9 cellular contexts compared by ENCODE assay signal in genomic region chr6:160462551-160463109, GRCh38.
DNase-seq lines count a peak whose midpoint lies in the region; ATAC-seq and TF ChIP-seq lines count a peak whose summit lies in the region.
"Had no signal": no experiment of that assay in that cellular context is flagged by ENCODE, and none has a peak within 500 bp of the region (broad histone marks: within the 10 kb centered on the region; RNA-seq: fewer than 3 reads in every experiment).

No MANE protein-coding gene starts in this region.

- TF ChIP-seq CTCF in osteoblast (IDR thresholded peaks at IDR 0.05; ENCODE audit: extremely low read depth, low read depth, low read length) (no peak), suprapubic skin (IDR thresholded peaks at IDR 0.05) (no peak)

- H3K9me3 ChIP-seq in osteoblast (ENCODE audit: low read depth, low read length) (no peaks in the 10 kb centered on the region), suprapubic skin (no peaks in the 10 kb centered on the region)
- H3K9me3 ChIP-seq: thoracic aorta had no signal

- H3K4me3 ChIP-seq in osteoblast (ENCODE audit: insufficient read depth, low read length) = no peak overlapping the region
- H3K4me3 ChIP-seq in suprapubic skin = no peak overlapping the region
- H3K4me3 ChIP-seq: thoracic aorta had no signal

- 80% methylated on average over 3 of the region's 3 CpGs for WGBS in suprapubic skin

- H3K27me3 ChIP-seq in osteoblast (ENCODE audit: insufficient read depth, low read length) (no peaks in the 10 kb centered on the region), suprapubic skin (no peaks in the 10 kb centered on the region)

- intact Hi-C loops in Right ventricle myocardium inferior (cut with DNase I) = no loop called here

- H3K79me2 ChIP-seq in osteoblast (ENCODE audit: insufficient read depth, low read length) = no peaks in the 10 kb centered on the region

- peak; percentile 79 for DNase-seq in OCI-M1 (lab: John Stamatoyannopoulos, UW)
- peak; percentile 43 to 58 for DNase-seq in activated naive CD4-positive, alpha-beta T cell treated with anti-CD3 and anti-CD28 coated beads, Interleukin-2, amount 50 U/mL, for 72 hours (ENCODE audit: low spot score in 2 of 2)
- DNase-seq in osteoblast (ENCODE audit: insufficient read length, low spot score, missing footprints) = peak; percentile 50
- DNase-seq in SHP77 (lab: John Stamatoyannopoulos, UW) = no peak
- DNase-seq in Right ventricle myocardium inferior (ENCODE audit: missing footprints) = no peak
- no peak for DNase-seq in suprapubic skin (ENCODE audit: low spot score in 2 of 2)

- peaks cover 5% of the 10 kb centered on the region in 2 donors for H3K36me3 Mint-ChIP-seq in activated naive CD4-positive, alpha-beta T cell treated with anti-CD3 and anti-CD28 coated beads, Interleukin-2, amount 50 U/mL, for 72 hours

- H2AFZ ChIP-seq in osteoblast (ENCODE audit: low read length) = no peak overlapping the region

- TF ChIP-seq POLR2A in suprapubic skin (IDR thresholded peaks at IDR 0.05) = no peak

- H3K36me3 ChIP-seq in osteoblast (ENCODE audit: insufficient read depth, low read length) (no peaks in the 10 kb centered on the region), suprapubic skin (no peaks in the 10 kb centered on the region)
- H3K36me3 ChIP-seq: thoracic aorta had no signal

- no peaks in the 10 kb centered on the region for H3K9me3 Mint-ChIP-seq in activated naive CD4-positive, alpha-beta T cell treated with anti-CD3 and anti-CD28 coated beads, Interleukin-2, amount 50 U/mL, for 72 hours

- H4K20me1 ChIP-seq in osteoblast (ENCODE audit: insufficient read depth, low read length) = no peaks in the 10 kb centered on the region

- H3K27ac ChIP-seq in osteoblast (ENCODE audit: low read depth, low read length) (peak overlapping the region; percentile 8), suprapubic skin (no peak overlapping the region)
- H3K27ac ChIP-seq: thoracic aorta had no signal

- ATAC-seq in GM18511 (IDR thresholded peaks at IDR 0.05; ENCODE audit: unreplicated experiment) = peak; percentile 97
- ATAC-seq in HG02759 (IDR thresholded peaks at IDR 0.05; ENCODE audit: unreplicated experiment) = peak; percentile 95
- peak; percentile 92 to 94 for ATAC-seq in activated naive CD4-positive, alpha-beta T cell treated with anti-CD3 and anti-CD28 coated beads, Interleukin-2, amount 50 U/mL, for 72 hours
- no peak for ATAC-seq in Right ventricle myocardium inferior

- peak overlapping the region; percentile 16 to 46 for H3K27ac Mint-ChIP-seq in activated naive CD4-positive, alpha-beta T cell treated with anti-CD3 and anti-CD28 coated beads, Interleukin-2, amount 50 U/mL, for 72 hours

- no peak for TF ChIP-seq EP300 in suprapubic skin (IDR thresholded peaks at IDR 0.05)

- peak overlapping the region; percentile 27 for H3K4me2 ChIP-seq in osteoblast (ENCODE audit: insufficient read depth, low read length)

- H3K4me1 ChIP-seq in osteoblast (ENCODE audit: insufficient read depth, low read length) = peaks cover 14% of the 10 kb centered on the region
- no peaks in the 10 kb centered on the region for H3K4me1 ChIP-seq in suprapubic skin

Comparison
In these comparisons a context has a peak if more than half of its experiments do, and no peak if none do; other contexts are left out.
1. DNase-seq: peak in OCI-M1 (single experiment), activated naive CD4-positive, alpha-beta T cell treated with anti-CD3 and anti-CD28 coated beads, Interleukin-2, amount 50 U/mL, for 72 hours (2 of 2) and osteoblast (single experiment); none in SHP77 (0 of 2), Right ventricle myocardium inferior (single experiment) and suprapubic skin (0 of 2).